Comparison of ENCODE assay signal across 1 cellular context in the genomic region with DNA sequence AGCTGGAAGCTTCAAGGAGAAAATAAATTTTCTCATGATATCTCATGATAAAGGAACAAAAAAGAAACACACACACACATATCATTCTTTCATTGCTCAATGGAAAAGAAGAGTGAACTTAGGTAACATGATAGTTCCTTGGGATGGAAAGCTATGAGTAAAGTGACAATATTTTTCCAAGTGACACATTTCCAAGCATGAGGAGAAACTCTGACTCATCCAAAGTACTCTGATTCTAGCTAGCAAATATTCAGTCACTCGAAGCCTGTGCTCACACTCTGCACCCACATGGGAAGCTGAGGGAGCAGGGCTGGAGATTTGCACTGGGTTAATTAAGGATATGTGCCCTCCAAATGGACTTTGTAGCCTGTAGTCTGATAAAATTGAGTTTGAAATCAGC.
TF ChIP-seq lines count a peak whose summit lies in the region.

No MANE protein-coding gene starts in this region.

TF ChIP-seq in HepG2, 621 proteins besides CTCF, POLR2A, EP300 and RAD21 (continued from another document):
- TF ChIP-seq, protein P1, sequence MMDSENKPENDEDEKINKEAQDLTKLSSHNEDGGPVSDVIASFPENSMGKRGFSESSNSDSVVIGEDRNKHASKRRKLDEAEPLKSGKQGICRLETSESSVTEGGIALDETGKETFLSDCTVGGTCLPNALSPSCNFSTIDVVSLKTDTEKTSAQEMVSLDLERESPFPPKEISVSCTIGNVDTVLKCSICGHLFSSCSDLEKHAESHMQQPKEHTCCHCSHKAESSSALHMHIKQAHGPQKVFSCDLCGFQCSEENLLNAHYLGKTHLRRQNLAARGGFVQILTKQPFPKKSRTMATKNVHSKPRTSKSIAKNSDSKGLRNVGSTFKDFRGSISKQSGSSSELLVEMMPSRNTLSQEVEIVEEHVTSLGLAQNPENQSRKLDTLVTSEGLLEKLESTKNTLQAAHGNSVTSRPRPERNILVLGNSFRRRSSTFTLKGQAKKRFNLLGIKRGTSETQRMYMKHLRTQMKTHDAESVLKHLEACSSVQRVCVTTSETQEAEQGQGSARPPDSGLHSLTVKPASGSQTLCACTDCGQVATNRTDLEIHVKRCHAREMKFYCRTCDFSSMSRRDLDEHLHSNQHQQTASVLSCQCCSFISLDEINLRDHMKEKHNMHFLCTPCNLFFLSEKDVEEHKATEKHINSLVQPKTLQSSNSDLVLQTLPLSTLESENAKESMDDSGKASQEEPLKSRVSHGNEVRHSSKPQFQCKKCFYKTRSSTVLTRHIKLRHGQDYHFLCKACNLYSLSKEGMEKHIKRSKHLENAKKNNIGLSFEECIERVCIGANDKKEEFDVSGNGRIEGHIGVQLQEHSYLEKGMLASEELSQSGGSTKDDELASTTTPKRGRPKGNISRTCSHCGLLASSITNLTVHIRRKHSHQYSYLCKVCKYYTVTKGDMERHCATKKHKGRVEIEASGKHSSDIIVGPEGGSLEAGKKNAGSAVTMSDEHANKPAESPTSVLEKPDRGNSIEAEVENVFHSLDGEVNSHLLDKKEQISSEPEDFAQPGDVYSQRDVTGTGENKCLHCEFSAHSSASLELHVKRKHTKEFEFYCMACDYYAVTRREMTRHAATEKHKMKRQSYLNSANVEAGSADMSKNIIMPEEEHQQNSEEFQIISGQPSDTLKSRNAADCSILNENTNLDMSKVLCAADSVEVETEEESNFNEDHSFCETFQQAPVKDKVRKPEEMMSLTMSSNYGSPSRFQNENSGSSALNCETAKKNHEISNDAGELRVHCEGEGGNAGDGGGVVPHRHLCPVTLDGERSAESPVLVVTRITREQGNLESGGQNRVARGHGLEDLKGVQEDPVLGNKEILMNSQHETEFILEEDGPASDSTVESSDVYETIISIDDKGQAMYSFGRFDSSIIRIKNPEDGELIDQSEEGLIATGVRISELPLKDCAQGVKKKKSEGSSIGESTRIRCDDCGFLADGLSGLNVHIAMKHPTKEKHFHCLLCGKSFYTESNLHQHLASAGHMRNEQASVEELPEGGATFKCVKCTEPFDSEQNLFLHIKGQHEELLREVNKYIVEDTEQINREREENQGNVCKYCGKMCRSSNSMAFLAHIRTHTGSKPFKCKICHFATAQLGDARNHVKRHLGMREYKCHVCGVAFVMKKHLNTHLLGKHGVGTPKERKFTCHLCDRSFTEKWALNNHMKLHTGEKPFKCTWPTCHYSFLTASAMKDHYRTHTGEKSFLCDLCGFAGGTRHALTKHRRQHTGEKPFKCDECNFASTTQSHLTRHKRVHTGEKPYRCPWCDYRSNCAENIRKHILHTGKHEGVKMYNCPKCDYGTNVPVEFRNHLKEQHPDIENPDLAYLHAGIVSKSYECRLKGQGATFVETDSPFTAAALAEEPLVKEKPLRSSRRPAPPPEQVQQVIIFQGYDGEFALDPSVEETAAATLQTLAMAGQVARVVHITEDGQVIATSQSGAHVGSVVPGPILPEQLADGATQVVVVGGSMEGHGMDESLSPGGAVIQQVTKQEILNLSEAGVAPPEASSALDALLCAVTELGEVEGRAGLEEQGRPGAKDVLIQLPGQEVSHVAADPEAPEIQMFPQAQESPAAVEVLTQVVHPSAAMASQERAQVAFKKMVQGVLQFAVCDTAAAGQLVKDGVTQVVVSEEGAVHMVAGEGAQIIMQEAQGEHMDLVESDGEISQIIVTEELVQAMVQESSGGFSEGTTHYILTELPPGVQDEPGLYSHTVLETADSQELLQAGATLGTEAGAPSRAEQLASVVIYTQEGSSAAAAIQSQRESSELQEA (CRISPR knock-in tag; IDR thresholded peaks at IDR 0.05; ENCODE audit: not compliant biosample characterization), result no peak
- TF ChIP-seq SALL1 (CRISPR knock-in tag; IDR thresholded peaks at IDR 0.05) (no peak), ZNF644 (CRISPR knock-in tag; IDR thresholded peaks at IDR 0.05; ENCODE audit: low read depth) (no peak), ZNF383 (CRISPR knock-in tag; IDR thresholded peaks at IDR 0.05; ENCODE audit: borderline replicate concordance) (no peak), RARG (CRISPR knock-in tag; IDR thresholded peaks at IDR 0.05; ENCODE audit: low read depth) (no peak), ZNF10 (CRISPR knock-in tag; IDR thresholded peaks at IDR 0.05; ENCODE audit: borderline replicate concordance, low read depth) (no peak), ZNF225 (CRISPR knock-in tag; IDR thresholded peaks at IDR 0.05) (no peak), CREM (IDR thresholded peaks at IDR 0.05) (no peak), CREM (CRISPR knock-in tag; IDR thresholded peaks at IDR 0.05) (no peak), ZSCAN22 (CRISPR knock-in tag; IDR thresholded peaks at IDR 0.05) (no peak), XRCC5 (optimal IDR thresholded peaks at IDR 0.05; ENCODE audit: low read length) (no peak), FOXO1 (CRISPR knock-in tag; IDR thresholded peaks at IDR 0.05) (no peak), ZNF557 (CRISPR knock-in tag; IDR thresholded peaks at IDR 0.05) (no peak)
- TF ChIP-seq, protein P2, sequence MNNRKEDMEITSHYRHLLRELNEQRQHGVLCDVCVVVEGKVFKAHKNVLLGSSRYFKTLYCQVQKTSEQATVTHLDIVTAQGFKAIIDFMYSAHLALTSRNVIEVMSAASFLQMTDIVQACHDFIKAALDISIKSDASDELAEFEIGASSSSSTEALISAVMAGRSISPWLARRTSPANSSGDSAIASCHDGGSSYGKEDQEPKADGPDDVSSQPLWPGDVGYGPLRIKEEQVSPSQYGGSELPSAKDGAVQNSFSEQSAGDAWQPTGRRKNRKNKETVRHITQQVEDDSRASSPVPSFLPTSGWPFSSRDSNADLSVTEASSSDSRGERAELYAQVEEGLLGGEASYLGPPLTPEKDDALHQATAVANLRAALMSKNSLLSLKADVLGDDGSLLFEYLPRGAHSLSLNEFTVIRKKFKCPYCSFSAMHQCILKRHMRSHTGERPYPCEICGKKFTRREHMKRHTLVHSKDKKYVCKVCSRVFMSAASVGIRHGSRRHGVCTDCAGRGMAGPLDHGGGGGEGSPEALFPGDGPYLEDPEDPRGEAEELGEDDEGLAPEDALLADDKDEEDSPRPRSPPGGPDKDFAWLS (CRISPR knock-in tag; IDR thresholded peaks at IDR 0.05; ENCODE audit: borderline replicate concordance), result no peak
- TF ChIP-seq, protein P3, sequence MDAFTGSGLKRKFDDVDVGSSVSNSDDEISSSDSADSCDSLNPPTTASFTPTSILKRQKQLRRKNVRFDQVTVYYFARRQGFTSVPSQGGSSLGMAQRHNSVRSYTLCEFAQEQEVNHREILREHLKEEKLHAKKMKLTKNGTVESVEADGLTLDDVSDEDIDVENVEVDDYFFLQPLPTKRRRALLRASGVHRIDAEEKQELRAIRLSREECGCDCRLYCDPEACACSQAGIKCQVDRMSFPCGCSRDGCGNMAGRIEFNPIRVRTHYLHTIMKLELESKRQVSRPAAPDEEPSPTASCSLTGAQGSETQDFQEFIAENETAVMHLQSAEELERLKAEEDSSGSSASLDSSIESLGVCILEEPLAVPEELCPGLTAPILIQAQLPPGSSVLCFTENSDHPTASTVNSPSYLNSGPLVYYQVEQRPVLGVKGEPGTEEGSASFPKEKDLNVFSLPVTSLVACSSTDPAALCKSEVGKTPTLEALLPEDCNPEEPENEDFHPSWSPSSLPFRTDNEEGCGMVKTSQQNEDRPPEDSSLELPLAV (CRISPR knock-in tag; conservative IDR thresholded peaks at IDR 0.05; ENCODE audit: low read depth), result no peak
- TF ChIP-seq, protein P4, sequence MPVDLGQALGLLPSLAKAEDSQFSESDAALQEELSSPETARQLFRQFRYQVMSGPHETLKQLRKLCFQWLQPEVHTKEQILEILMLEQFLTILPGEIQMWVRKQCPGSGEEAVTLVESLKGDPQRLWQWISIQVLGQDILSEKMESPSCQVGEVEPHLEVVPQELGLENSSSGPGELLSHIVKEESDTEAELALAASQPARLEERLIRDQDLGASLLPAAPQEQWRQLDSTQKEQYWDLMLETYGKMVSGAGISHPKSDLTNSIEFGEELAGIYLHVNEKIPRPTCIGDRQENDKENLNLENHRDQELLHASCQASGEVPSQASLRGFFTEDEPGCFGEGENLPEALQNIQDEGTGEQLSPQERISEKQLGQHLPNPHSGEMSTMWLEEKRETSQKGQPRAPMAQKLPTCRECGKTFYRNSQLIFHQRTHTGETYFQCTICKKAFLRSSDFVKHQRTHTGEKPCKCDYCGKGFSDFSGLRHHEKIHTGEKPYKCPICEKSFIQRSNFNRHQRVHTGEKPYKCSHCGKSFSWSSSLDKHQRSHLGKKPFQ (CRISPR knock-in tag; IDR thresholded peaks at IDR 0.05; ENCODE audit: insufficient replicate concordance), result no peak
- TF ChIP-seq, protein P5, sequence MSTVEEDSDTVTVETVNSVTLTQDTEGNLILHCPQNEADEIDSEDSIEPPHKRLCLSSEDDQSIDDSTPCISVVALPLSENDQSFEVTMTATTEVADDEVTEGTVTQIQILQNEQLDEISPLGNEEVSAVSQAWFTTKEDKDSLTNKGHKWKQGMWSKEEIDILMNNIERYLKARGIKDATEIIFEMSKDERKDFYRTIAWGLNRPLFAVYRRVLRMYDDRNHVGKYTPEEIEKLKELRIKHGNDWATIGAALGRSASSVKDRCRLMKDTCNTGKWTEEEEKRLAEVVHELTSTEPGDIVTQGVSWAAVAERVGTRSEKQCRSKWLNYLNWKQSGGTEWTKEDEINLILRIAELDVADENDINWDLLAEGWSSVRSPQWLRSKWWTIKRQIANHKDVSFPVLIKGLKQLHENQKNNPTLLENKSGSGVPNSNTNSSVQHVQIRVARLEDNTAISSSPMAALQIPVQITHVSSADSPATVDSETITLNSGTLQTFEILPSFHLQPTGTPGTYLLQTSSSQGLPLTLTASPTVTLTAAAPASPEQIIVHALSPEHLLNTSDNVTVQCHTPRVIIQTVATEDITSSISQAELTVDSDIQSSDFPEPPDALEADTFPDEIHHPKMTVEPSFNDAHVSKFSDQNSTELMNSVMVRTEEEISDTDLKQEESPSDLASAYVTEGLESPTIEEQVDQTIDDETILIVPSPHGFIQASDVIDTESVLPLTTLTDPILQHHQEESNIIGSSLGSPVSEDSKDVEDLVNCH (CRISPR knock-in tag; IDR thresholded peaks at IDR 0.05), result no peak
TF ChIP-seq in HepG2: peak in this region for 0.
